Comparison of ENCODE assay signal across 23 cellular contexts in the genomic region with DNA sequence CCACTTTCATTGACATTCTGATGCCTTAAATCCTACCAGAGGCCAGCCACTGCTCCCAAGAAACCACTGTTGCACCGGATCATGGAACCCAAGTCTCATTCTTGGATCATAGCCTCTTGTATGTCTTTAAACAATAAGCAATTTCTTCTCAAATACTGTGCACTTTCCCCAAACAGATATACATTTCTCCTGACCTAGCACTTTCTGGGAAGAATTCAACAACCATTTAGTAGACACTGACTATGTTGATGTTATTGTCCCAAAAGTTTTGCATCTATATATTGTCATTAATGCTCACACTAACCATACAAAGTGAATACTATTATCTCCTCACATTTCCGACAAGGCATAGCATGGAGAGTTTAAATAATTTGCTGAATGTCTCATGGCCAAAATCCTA.
DNase-seq lines count a peak whose midpoint lies in the region; ATAC-seq and TF ChIP-seq lines count a peak whose summit lies in the region.
"Had no signal": no experiment of that assay in that cellular context is flagged by ENCODE, and none has a peak within 500 bp of the region (broad histone marks: within the 10 kb centered on the region; RNA-seq: fewer than 3 reads in every experiment).

No MANE protein-coding gene starts in this region.

- H3K9me3 ChIP-seq in DND-41 (ENCODE audit: insufficient read depth, low read length, severe bottlenecking) (no peaks in the 10 kb centered on the region), gastrocnemius medialis (no peaks in the 10 kb centered on the region), stomach (no peaks in the 10 kb centered on the region)
- H3K9me3 ChIP-seq: testis had no signal

- H3K4me2 ChIP-seq in DND-41 (ENCODE audit: insufficient read depth, low read length): peak overlapping the region; percentile 63

- H2AFZ ChIP-seq in DND-41 (ENCODE audit: low read depth, low read length): no peak overlapping the region

- peaks cover 85% of the 10 kb centered on the region for H3K4me1 ChIP-seq in DND-41 (ENCODE audit: insufficient read depth, low read length)
- H3K4me1 ChIP-seq in gastrocnemius medialis: peaks cover 6% of the 10 kb centered on the region in 2 donors
- H3K4me1 ChIP-seq in stomach: peaks cover 6 to 80% (median 34%) of the 10 kb centered on the region in 4 donors
- H3K4me1 ChIP-seq: testis had no signal

- H4K20me1 ChIP-seq in DND-41 (ENCODE audit: insufficient read depth, low read length): no peaks in the 10 kb centered on the region

- H3K36me3 ChIP-seq in DND-41 (ENCODE audit: insufficient read depth, low read length) (peaks cover 10% of the 10 kb centered on the region), gastrocnemius medialis (no peaks in the 10 kb centered on the region), stomach (no peaks in the 10 kb centered on the region)

- intact Hi-C loops in activated naive CD4-positive, alpha-beta T cell treated with anti-CD3 and anti-CD28 coated beads for 36 hours (cut with micrococcal nuclease): loop anchor here (10.0 kb wide), 2 partner anchors 57 to 603 kb away; no protein-coding TSS in a partner anchor
- intact Hi-C loops in activated CD8-positive, alpha-beta T cell treated with anti-CD3 and anti-CD28 coated beads for 36 hours (cut with micrococcal nuclease): no loop called here
- intact Hi-C loops in gastrocnemius medialis (cut with DNase I; ENCODE audit: low total_unique reads) (no loop called here), stomach (cut with DNase I; ENCODE audit: low total_unique reads) (no loop called here)

- H3K27me3 Mint-ChIP-seq in activated naive CD4-positive, alpha-beta T cell treated with anti-CD3 and anti-CD28 coated beads, Interleukin-2, amount 10 ng/mL, durations not matched to agents 7 days and 5 days: no peaks in the 10 kb centered on the region
- no peaks in the 10 kb centered on the region for H3K27me3 Mint-ChIP-seq in activated naive CD4-positive, alpha-beta T cell treated with anti-CD3 and anti-CD28 coated beads for 36 hours (ENCODE audit: low read depth)
- no peaks in the 10 kb centered on the region for H3K27me3 Mint-ChIP-seq in activated CD8-positive, alpha-beta T cell treated with anti-CD3 and anti-CD28 coated beads for 36 hours
- peaks cover 5% of the 10 kb centered on the region for H3K27me3 Mint-ChIP-seq in nephron progenitor cell (ENCODE audit: low read depth, poor library complexity)
- H3K27me3 Mint-ChIP-seq: brain had no signal

- H3K36me3 Mint-ChIP-seq in activated naive CD4-positive, alpha-beta T cell treated with anti-CD3 and anti-CD28 coated beads, Interleukin-2, amount 10 ng/mL, durations not matched to agents 7 days and 5 days: peaks cover 46% of the 10 kb centered on the region
- peaks cover 3% of the 10 kb centered on the region for H3K36me3 Mint-ChIP-seq in activated naive CD4-positive, alpha-beta T cell treated with anti-CD3 and anti-CD28 coated beads for 36 hours (ENCODE audit: low read depth)
- peaks cover 10% of the 10 kb centered on the region for H3K36me3 Mint-ChIP-seq in activated CD8-positive, alpha-beta T cell treated with anti-CD3 and anti-CD28 coated beads for 36 hours (ENCODE audit: low read depth)
- peaks cover 16% of the 10 kb centered on the region for H3K36me3 Mint-ChIP-seq in nephron progenitor cell (ENCODE audit: low read depth)
- H3K36me3 Mint-ChIP-seq: stimulated activated naive B cell treated with anti-CD40 and anti-IgM and Interleukin-4, amounts not matched to agents 10 μg/mL and 1 μg/mL and 100 μg/mL, for 72 hours had no signal

- no peak overlapping the region for H3K4me3 Mint-ChIP-seq in activated naive CD4-positive, alpha-beta T cell treated with anti-CD3 and anti-CD28 coated beads, Interleukin-2, amount 10 ng/mL, durations not matched to agents 7 days and 5 days
- no peak overlapping the region for H3K4me3 Mint-ChIP-seq in activated naive CD4-positive, alpha-beta T cell treated with anti-CD3 and anti-CD28 coated beads for 36 hours
- H3K4me3 Mint-ChIP-seq in activated CD8-positive, alpha-beta T cell treated with anti-CD3 and anti-CD28 coated beads for 36 hours: no peak overlapping the region
- H3K4me3 Mint-ChIP-seq in nephron progenitor cell: no peak overlapping the region
- H3K4me3 Mint-ChIP-seq: brain; stimulated activated naive B cell treated with anti-CD40 and anti-IgM and Interleukin-4, amounts not matched to agents 10 μg/mL and 1 μg/mL and 100 μg/mL, for 72 hours had no signal

- 88 to 97% (median 96%) methylated on average over 2 of the region's 2 CpGs for WGBS in stomach, 5 donors

- H3K27me3 ChIP-seq in DND-41 (ENCODE audit: insufficient read depth, low read length, poor library complexity) (no peaks in the 10 kb centered on the region), gastrocnemius medialis (no peaks in the 10 kb centered on the region), stomach (no peaks in the 10 kb centered on the region)
- H3K27me3 ChIP-seq: testis had no signal

- H3K79me2 ChIP-seq in DND-41 (ENCODE audit: insufficient read depth, low read length): peaks cover 86% of the 10 kb centered on the region

- H3K4me1 Mint-ChIP-seq in activated naive CD4-positive, alpha-beta T cell treated with anti-CD3 and anti-CD28 coated beads, Interleukin-2, amount 10 ng/mL, durations not matched to agents 7 days and 5 days: peaks cover 47% of the 10 kb centered on the region
- H3K4me1 Mint-ChIP-seq in activated naive CD4-positive, alpha-beta T cell treated with anti-CD3 and anti-CD28 coated beads for 36 hours (ENCODE audit: low read depth): peaks cover 50% of the 10 kb centered on the region
- H3K4me1 Mint-ChIP-seq in activated CD8-positive, alpha-beta T cell treated with anti-CD3 and anti-CD28 coated beads for 36 hours (ENCODE audit: low read depth): peaks cover 40% of the 10 kb centered on the region
- peaks cover 6% of the 10 kb centered on the region for H3K4me1 Mint-ChIP-seq in nephron progenitor cell

- in situ Hi-C loops in gastrocnemius medialis (cut with MboI; ENCODE audit: low sequenced_read_pairs in 4 of 4): no loop called here

- H3K9me3 Mint-ChIP-seq in activated naive CD4-positive, alpha-beta T cell treated with anti-CD3 and anti-CD28 coated beads, Interleukin-2, amount 10 ng/mL, durations not matched to agents 7 days and 5 days: no peaks in the 10 kb centered on the region
- no peaks in the 10 kb centered on the region for H3K9me3 Mint-ChIP-seq in activated naive CD4-positive, alpha-beta T cell treated with anti-CD3 and anti-CD28 coated beads for 36 hours
- H3K9me3 Mint-ChIP-seq in activated CD8-positive, alpha-beta T cell treated with anti-CD3 and anti-CD28 coated beads for 36 hours: no peaks in the 10 kb centered on the region
- H3K9me3 Mint-ChIP-seq in nephron progenitor cell: no peaks in the 10 kb centered on the region
- H3K9me3 Mint-ChIP-seq: stimulated activated naive B cell treated with anti-CD40 and anti-IgM and Interleukin-4, amounts not matched to agents 10 μg/mL and 1 μg/mL and 100 μg/mL, for 72 hours had no signal

- POLR2A ChIA-PET in activated CD8-positive, alpha-beta T cell treated with anti-CD3 and anti-CD28 coated beads for 36 hours (lab: Charles Lee): no interaction called here

- TF ChIP-seq CTCF in DND-41 (IDR thresholded peaks at IDR 0.05; ENCODE audit: borderline replicate concordance, extremely low read depth, low read length, poor library complexity, severe bottlenecking) (no peak), nephron progenitor cell (IDR thresholded peaks at IDR 0.05) (no peak), gastrocnemius medialis (IDR thresholded peaks at IDR 0.05 in 4 of 5, conservative IDR thresholded peaks at IDR 0.05 in 1 of 5) (no peak), stomach (IDR thresholded peaks at IDR 0.05) (no peak)
- no peak for TF ChIP-seq CTCF in activated CD8-positive, alpha-beta T cell treated with anti-CD3 and anti-CD28 coated beads for 36 hours (IDR thresholded peaks at IDR 0.05)

- no peak for TF ChIP-seq POLR2A in gastrocnemius medialis (IDR thresholded peaks at IDR 0.05)
- no peak for TF ChIP-seq POLR2A in stomach (IDR thresholded peaks at IDR 0.05)

- peak overlapping the region; percentile 67 for H3K9ac ChIP-seq in DND-41 (ENCODE audit: low read depth, low read length)

- ATAC-seq in DND-41 (ENCODE audit: insufficient read depth, low read depth) (no peak), gastrocnemius medialis (no peak), HG03175 (IDR thresholded peaks at IDR 0.05; ENCODE audit: unreplicated experiment) (no peak)
- ATAC-seq in activated CD8-positive, alpha-beta T cell treated with anti-CD3 and anti-CD28 coated beads for 36 hours: no peak
- ATAC-seq: left lobe of liver; stimulated activated naive B cell treated with anti-CD40 and anti-IgM and Interleukin-4, amounts not matched to agents 10 μg/mL and 1 μg/mL and 100 μg/mL, for 72 hours had no signal

- DNase-seq in activated naive CD4-positive, alpha-beta T cell treated with anti-CD3 and anti-CD28 coated beads, Interleukin-2, amount 10 ng/mL, durations not matched to agents 7 days and 5 days: no peak
- DNase-seq in activated naive CD4-positive, alpha-beta T cell treated with anti-CD3 and anti-CD28 coated beads for 36 hours: no peak
- no peak for DNase-seq in DND-41
- DNase-seq in activated CD8-positive, alpha-beta T cell treated with anti-CD3 and anti-CD28 coated beads for 36 hours: no peak
- no peak for DNase-seq in nephron progenitor cell
- DNase-seq in gastrocnemius medialis: no peak
- no peak for DNase-seq in stomach
- DNase-seq: activated CD4-positive, CD25-positive, alpha-beta regulatory T cell; C1 segment of cervical spinal cord; cerebellar nuclear complex; mesenchymal stem cell; NCI-H1105; NCI-H2029; NCI-H526 treated with DMSO at 0.1 percent for 48 hours; occipital lobe; SHP77; stimulated activated CD4-positive, alpha-beta T cell treated with anti-CD3 and anti-CD28 coated beads, Interleukin-4, amount 100 ng/mL, for 4 hours; stimulated activated naive B cell treated with anti-CD40 and anti-IgM and Interleukin-4, amounts not matched to agents 10 μg/mL and 1 μg/mL and 100 μg/mL, for 72 hours; testis had no signal

- peak overlapping the region; percentile 96 for H3K27ac Mint-ChIP-seq in activated naive CD4-positive, alpha-beta T cell treated with anti-CD3 and anti-CD28 coated beads, Interleukin-2, amount 10 ng/mL, durations not matched to agents 7 days and 5 days
- no peak overlapping the region for H3K27ac Mint-ChIP-seq in activated naive CD4-positive, alpha-beta T cell treated with anti-CD3 and anti-CD28 coated beads for 36 hours
- peak overlapping the region; percentile 32 for H3K27ac Mint-ChIP-seq in activated CD8-positive, alpha-beta T cell treated with anti-CD3 and anti-CD28 coated beads for 36 hours
- H3K27ac Mint-ChIP-seq in nephron progenitor cell: peak overlapping the region; percentile 72
- H3K27ac Mint-ChIP-seq: stimulated activated naive B cell treated with anti-CD40 and anti-IgM and Interleukin-4, amounts not matched to agents 10 μg/mL and 1 μg/mL and 100 μg/mL, for 72 hours had no signal

- peak overlapping the region in 1 of 2 experiments; percentile 48; a peak in 2 of 4 replicates for H3K4me3 ChIP-seq in DND-41 (ENCODE audit: low read depth in 1 of 2, low read length in 2 of 2)
- no peak overlapping the region for H3K4me3 ChIP-seq in gastrocnemius medialis
- H3K4me3 ChIP-seq in stomach: no peak overlapping the region
- H3K4me3 ChIP-seq: GM12878, testis had no signal

- no peak for TF ChIP-seq EP300 in stomach (IDR thresholded peaks at IDR 0.05)

- CTCF ChIA-PET in activated naive CD4-positive, alpha-beta T cell treated with anti-CD3 and anti-CD28 coated beads, Interleukin-2, amount 10 ng/mL, durations not matched to agents 7 days and 5 days (lab: Charles Lee): no interaction called here
- CTCF ChIA-PET in activated naive CD4-positive, alpha-beta T cell treated with anti-CD3 and anti-CD28 coated beads for 36 hours (lab: Charles Lee): interaction anchor here (1.4 kb wide), 1 partner anchor 10 kb away, joined by 3 read pairs; no protein-coding TSS in a partner anchor
- CTCF ChIA-PET in activated CD8-positive, alpha-beta T cell treated with anti-CD3 and anti-CD28 coated beads for 36 hours (lab: Charles Lee): no interaction called here

- peak overlapping the region; percentile 100 for H3K27ac ChIP-seq in DND-41 (ENCODE audit: low read length)
- no peak overlapping the region for H3K27ac ChIP-seq in gastrocnemius medialis
- peak overlapping the region in 1 of 5 donors; percentile 13 for H3K27ac ChIP-seq in stomach
- H3K27ac ChIP-seq: testis had no signal
